1 cellular context compared by ENCODE assay signal in the genomic region with DNA sequence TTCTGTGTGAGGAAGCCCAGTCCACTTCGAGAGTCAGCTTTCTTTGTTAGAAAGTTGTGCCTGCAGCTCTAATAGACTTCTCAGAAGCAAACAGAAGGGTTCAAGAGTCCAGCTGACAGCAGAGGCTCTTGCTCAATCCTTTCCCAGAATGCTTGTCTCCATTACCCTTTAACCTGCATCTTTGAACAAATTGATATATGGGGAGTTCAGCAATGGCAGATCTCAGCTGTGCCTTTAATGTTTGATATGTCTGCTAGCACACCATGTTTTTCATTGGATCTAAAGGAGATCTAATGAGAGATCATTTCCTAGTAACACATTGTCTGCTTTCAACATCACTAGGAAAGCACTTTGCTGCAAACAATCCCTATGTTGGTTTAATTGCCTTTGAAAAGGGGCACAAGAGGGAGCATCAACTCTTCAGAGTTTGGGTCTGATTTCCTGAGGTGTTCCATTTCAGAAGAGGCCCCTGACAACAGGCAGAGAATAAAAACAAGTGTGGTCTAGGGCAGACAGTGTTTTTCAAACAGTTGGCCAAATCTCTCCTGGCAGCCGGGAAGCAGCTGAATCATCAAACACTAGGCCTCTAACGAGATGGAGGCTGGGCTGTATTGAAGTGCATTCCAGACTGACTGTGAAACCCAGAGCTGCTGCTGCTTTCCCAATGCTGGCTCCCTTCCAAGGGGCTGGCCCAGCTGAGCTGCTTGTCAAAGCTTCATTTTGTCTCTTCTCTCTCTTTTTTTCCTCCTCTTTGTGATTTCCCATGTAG.
A peak's percentile ranks its signal among the peaks of the same experiment; 100 is the strongest.
TF ChIP-seq lines count a peak whose summit lies in the region.

No MANE protein-coding gene starts in this region.

TF ChIP-seq in IMR-90, 13 proteins besides CTCF, POLR2A, EP300 and RAD21:
- peak; percentile 82 for TF ChIP-seq CEBPB (IDR thresholded peaks at IDR 0.05; ENCODE audit: low read depth, low read length)
- TF ChIP-seq MXI1 (IDR thresholded peaks at IDR 0.05; ENCODE audit: borderline replicate concordance, low read depth, low read length): no peak
- peak; percentile 55; the same call in 1 of the 2 replicates for TF ChIP-seq FOS (IDR thresholded peaks at IDR 0.05; ENCODE audit: low read depth, low read length)
- TF ChIP-seq USF2 (IDR thresholded peaks at IDR 0.05; ENCODE audit: low read depth, low read length): no peak
- TF ChIP-seq NFE2L2 (IDR thresholded peaks at IDR 0.05; ENCODE audit: low read depth, low read length): no peak; the same call in 1 of the 2 replicates
- no peak for TF ChIP-seq RFX5 (IDR thresholded peaks at IDR 0.05; ENCODE audit: low read depth, low read length)
- TF ChIP-seq RCOR1 (IDR thresholded peaks at IDR 0.05; ENCODE audit: insufficient replicate concordance, low read length): no peak
- 0 out of 2 replicates have a peak, but pooled peaks have one; percentile 18 for TF ChIP-seq SMC3 (IDR thresholded peaks at IDR 0.05; ENCODE audit: low read depth, low read length)
- no peak for TF ChIP-seq CHD1 (IDR thresholded peaks at IDR 0.05; ENCODE audit: low read depth, low read length)
- no peak for TF ChIP-seq BHLHE40 (IDR thresholded peaks at IDR 0.05; ENCODE audit: low read depth, low read length)
- no peak for TF ChIP-seq MAZ (IDR thresholded peaks at IDR 0.05; ENCODE audit: borderline replicate concordance, low read depth, low read length)
- peak; percentile 48 for TF ChIP-seq MAFK (IDR thresholded peaks at IDR 0.05; ENCODE audit: low read depth, low read length)
- no peak for TF ChIP-seq ELK1 (IDR thresholded peaks at IDR 0.05; ENCODE audit: borderline replicate concordance, low read depth, low read length)
